Comparison of ENCODE assay signal across 9 cellular contexts in the genomic region with DNA sequence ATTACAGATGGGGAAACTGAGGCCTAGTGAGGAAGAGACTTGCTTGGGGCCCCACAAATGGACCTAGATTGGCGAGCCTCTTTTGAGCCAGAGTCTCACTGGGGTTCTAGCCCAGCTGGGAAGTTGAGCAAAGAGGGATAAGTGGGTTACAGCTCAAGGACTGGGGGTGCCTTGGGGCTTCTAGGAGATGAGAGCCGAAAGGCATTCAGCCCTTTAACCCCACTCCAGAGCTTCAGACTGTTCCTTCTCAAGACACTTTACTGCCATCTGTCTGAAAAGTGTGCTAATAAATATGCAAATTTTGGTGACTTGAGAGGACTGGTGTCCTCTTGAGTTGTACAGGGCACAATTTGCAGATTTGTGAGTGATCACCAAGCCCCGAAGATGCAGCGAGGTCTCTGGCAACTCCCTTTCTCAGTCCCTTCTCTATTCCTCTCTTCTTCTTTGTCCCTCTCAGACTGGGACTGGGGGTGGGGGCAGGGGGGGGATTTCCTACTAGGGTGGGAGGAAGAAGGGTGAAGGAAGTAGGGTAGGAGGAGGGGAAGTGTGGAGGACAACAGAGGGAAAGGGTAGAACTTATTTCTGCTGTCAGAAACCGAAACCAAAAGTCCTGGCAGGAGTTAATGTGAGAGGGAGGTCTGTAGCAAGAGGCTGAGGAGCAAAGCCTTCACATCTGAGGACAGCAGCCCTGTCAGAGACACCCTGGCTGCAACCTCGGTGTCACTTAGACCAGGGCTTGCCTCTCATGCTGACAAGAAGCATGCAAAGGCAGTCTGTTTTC. TPM values are rescaled to one million over a fixed set of nuclear protein-coding genes. Genes with fewer than 3 reads are reported as not detected.
DNase-seq lines count a peak whose midpoint lies in the region; ATAC-seq, FAIRE-seq and TF ChIP-seq lines count a peak whose summit lies in the region.
"Had no signal": no experiment of that assay in that cellular context is flagged by ENCODE, and none has a peak within 500 bp of the region (broad histone marks: within the 10 kb centered on the region; RNA-seq: fewer than 3 reads in every experiment).

No MANE protein-coding gene starts in this region.

- 0 to 10% (median 5%) methylated on average over 6 of the region's 6 CpGs for WGBS in spleen, 5 donors

- peaks cover 0 to under 1% (median 0%) of the 10 kb centered on the region in 8 donors for H3K9me3 ChIP-seq in spleen

- DNase-seq in A172 (ENCODE audit: low spot score), result peak; percentile 55
- DNase-seq in GM18507 (ENCODE audit: extremely low spot score, insufficient read length, low read depth), result no peak
- DNase-seq in M059J (ENCODE audit: low read depth), result peak; percentile 71
- no peak for DNase-seq in left ventricle myocardium superior
- DNase-seq in spleen, result no peak
- no peak for DNase-seq in NCI-H146 (lab: John Stamatoyannopoulos, UW)

- no peaks in the 10 kb centered on the region for H3K9me3 Mint-ChIP-seq in activated T-helper 17 cell treated with anti-CD3 and anti-CD28 coated beads, Interleukin-2, amount 50 U/mL, for 72 hours

- FAIRE-seq in GM18507 (lab: Jason Lieb, UNC), result peak; percentile 89

- H3K27me3 Mint-ChIP-seq in activated T-helper 17 cell treated with anti-CD3 and anti-CD28 coated beads, Interleukin-2, amount 50 U/mL, for 72 hours, result no peaks in the 10 kb centered on the region

- peaks cover 60 to 92% (median 88%) of the 10 kb centered on the region in 6 donors for H3K4me1 ChIP-seq in spleen

- H3K36me3 Mint-ChIP-seq in activated T-helper 17 cell treated with anti-CD3 and anti-CD28 coated beads, Interleukin-2, amount 50 U/mL, for 72 hours (ENCODE audit: low read depth), result peaks cover 13% of the 10 kb centered on the region

- TF ChIP-seq CTCF in spleen (IDR thresholded peaks at IDR 0.05 in 8 of 11, conservative IDR thresholded peaks at IDR 0.05 in 3 of 11), result peak in 6 of 11 experiments; percentile 12 to 41 (median 27)

- peak overlapping the region; percentile 99 for H3K27ac Mint-ChIP-seq in activated T-helper 17 cell treated with anti-CD3 and anti-CD28 coated beads, Interleukin-2, amount 50 U/mL, for 72 hours

- peak overlapping the region; percentile 99 for H3K4me3 Mint-ChIP-seq in activated T-helper 17 cell treated with anti-CD3 and anti-CD28 coated beads, Interleukin-2, amount 50 U/mL, for 72 hours

- H3K4me3 ChIP-seq in spleen, result peak overlapping the region in 7 of 8 donors; percentile 5 to 63 (median 28)

- H3K27ac ChIP-seq in spleen, result peak overlapping the region; percentile 87 to 99 (median 96)
- H3K27ac ChIP-seq: epithelial cell of prostate had no signal

- H3K27me3 ChIP-seq in spleen (replicated peaks in 1 of 7), result no peaks in the 10 kb centered on the region

- H3K4me1 Mint-ChIP-seq in activated T-helper 17 cell treated with anti-CD3 and anti-CD28 coated beads, Interleukin-2, amount 50 U/mL, for 72 hours, result peaks cover 44% of the 10 kb centered on the region

- TF ChIP-seq POLR2A in spleen (IDR thresholded peaks at IDR 0.05), result no peak

- no peaks in the 10 kb centered on the region for H3K36me3 ChIP-seq in spleen

- ATAC-seq in activated T-helper 17 cell treated with anti-CD3 and anti-CD28 coated beads, Interleukin-2, amount 50 U/mL, for 72 hours (replicated peaks), result no peak
- ATAC-seq in left ventricle myocardium superior, result peak; percentile 25
- no peak for ATAC-seq in HG03439 (IDR thresholded peaks at IDR 0.05; ENCODE audit: unreplicated experiment)

- intact Hi-C loops in left ventricle myocardium superior (cut with micrococcal nuclease) (loop anchor here (10.0 kb wide), 1 partner anchor 51 kb away; the partner anchor contains the start of gene PLEKHO2), spleen (cut with DNase I; ENCODE audit: low total_unique reads) (loop anchor here (5.0 kb wide), 1 partner anchor 53 kb away; the partner anchor contains the start of gene PLEKHO2)

RNA-seq across cellular contexts. Expression of gene ANKDD1A, which starts 16.2 kb away (rescaled TPM):
- total RNA-seq in A172 (2014; rRNA removed; shearing (Covaris generic)), result 5.9 and 15.7 TPM in 2 replicates
- 2.1 and 2.3 TPM in 2 replicates for total RNA-seq in M059J (2014; rRNA removed; shearing (Covaris generic))
- total RNA-seq in activated T-helper 17 cell treated with anti-CD3 and anti-CD28 coated beads, Interleukin-2, amount 50 U/mL, for 72 hours, result 10 to 100 TPM in 1 of 2 donors, 1 to 10 TPM in 1; 4.3 to 10.1 TPM
- total RNA-seq in left ventricle myocardium superior, result 1.3 TPM
- 10 to 100 TPM; 20.7 to 71.1 (median 48.2) TPM for total RNA-seq in spleen
- 10 to 100 TPM in 2 of 3 donors, 1 to 10 TPM in 1; 5.7 to 19.9 (median 11.7) TPM for polyA plus RNA-seq in spleen

RNA-seq across cellular contexts. Expression of gene PLEKHO2, which starts 53.8 kb away (rescaled TPM):
- 15.2 and 24.3 TPM in 2 replicates for total RNA-seq in A172 (2014; rRNA removed; shearing (Covaris generic))
- total RNA-seq in M059J (2014; rRNA removed; shearing (Covaris generic)), result 8.7 and 14.0 TPM in 2 replicates
- total RNA-seq in activated T-helper 17 cell treated with anti-CD3 and anti-CD28 coated beads, Interleukin-2, amount 50 U/mL, for 72 hours, result 10 to 100 TPM; 21.8 to 25.9 TPM
- total RNA-seq in left ventricle myocardium superior (8.5 TPM), spleen (100 to 1,000 TPM; 124 to 249 (median 156) TPM)
- polyA plus RNA-seq in spleen, result 100 to 1,000 TPM in 1 of 3 donors, 10 to 100 TPM in 2; 33.9 to 130 (median 40.3) TPM

Comparison
In these comparisons a context has a peak if more than half of its experiments do, and no peak if none do; other contexts are left out.
1. DNase-seq: peak in A172 (single experiment) and M059J (single experiment); none in GM18507 (single experiment), left ventricle myocardium superior (single experiment), spleen (single experiment) and NCI-H146 (single experiment).